Comparison of ENCODE assay signal across 8 cellular contexts in the genomic region with DNA sequence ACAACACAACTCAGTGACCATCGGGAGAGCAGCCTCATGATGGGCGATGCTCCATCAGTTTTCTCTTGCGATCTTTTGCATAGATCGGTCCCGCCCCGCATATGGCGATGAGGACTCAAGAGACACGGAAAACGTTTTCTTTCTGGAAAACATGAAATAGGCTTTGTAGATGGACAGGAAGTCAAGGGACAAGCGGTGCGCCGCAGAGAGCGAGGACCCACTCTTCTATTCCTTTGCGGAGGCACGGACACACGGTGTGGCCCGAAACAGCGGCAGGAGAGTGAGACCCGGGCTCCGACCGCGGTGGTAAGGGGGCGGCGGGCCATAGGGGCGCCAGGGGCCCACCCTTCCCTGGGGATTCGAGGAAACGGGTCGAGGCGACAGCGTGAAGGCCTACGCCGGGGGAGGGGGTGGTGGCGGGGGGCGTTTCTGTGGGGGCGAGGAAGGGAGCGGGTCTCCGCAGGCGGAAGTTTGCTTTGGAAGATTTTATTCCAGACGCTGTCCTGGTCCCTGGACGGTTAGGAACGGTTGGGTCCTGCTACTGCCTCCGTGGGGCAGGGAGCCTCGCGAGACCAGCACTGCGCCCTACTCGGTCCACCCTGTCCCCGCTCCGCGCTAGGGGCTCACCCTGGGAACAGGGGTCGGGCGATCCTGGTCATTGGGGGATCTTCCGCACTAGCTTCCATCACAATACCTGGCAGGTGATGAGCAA.
DNase-seq lines count a peak whose midpoint lies in the region; ATAC-seq lines count a peak whose summit lies in the region.

No MANE protein-coding gene starts in this region.

- DNase-seq in D341Med (ENCODE audit: low spot score) (peak; percentile 77), SHP77 (lab: John Stamatoyannopoulos, UW) (peak; percentile 76 to 80), ecto neural progenitor cell (ENCODE audit: low spot score) (peak; percentile 58), SW 1271 (lab: John Stamatoyannopoulos, UW) (no peak), activated gamma-delta T cell treated with Interleukin-2 at 50 U/mL for 16 hours (no peak)
- DNase-seq in NK-92 treated with Interleukin-12 subunit alpha and Interleukin-12 subunit beta, amount 100 ng/mL, for 24 hours (lab: John Stamatoyannopoulos, UW): no peak

- peak overlapping the region; percentile 79 to 94 for H3K4me3 ChIP-seq in muscle layer of colon (ENCODE audit: low read depth in 1 of 2, low read length in 2 of 2)

- H3K36me3 ChIP-seq in muscle layer of colon (ENCODE audit: insufficient read depth, low read length): no peaks in the 10 kb centered on the region

- H3K9me3 ChIP-seq in muscle layer of colon (ENCODE audit: low read length): no peaks in the 10 kb centered on the region

- ATAC-seq in HG02840 (IDR thresholded peaks at IDR 0.05; ENCODE audit: low FRiP score, unreplicated experiment): peak; percentile 4

- H3K4me1 ChIP-seq in muscle layer of colon (ENCODE audit: insufficient read depth, low read length): peaks cover 7% of the 10 kb centered on the region

- peak overlapping the region; percentile 82 for H3K27ac ChIP-seq in muscle layer of colon (ENCODE audit: low read depth, low read length)

- no peaks in the 10 kb centered on the region for H3K27me3 ChIP-seq in muscle layer of colon (ENCODE audit: control insufficient read depth in 1 of 2, insufficient read depth in 2 of 2, low read length in 2 of 2)

- peak overlapping the region; percentile 71 for H3K9ac ChIP-seq in muscle layer of colon (ENCODE audit: low read length)

Comparison
In these comparisons a context has a peak if more than half of its experiments do, and no peak if none do; other contexts are left out.
1. DNase-seq: peak in D341Med (single experiment), SHP77 (2 of 2) and ecto neural progenitor cell (single experiment); none in NK-92 treated with Interleukin-12 subunit alpha and Interleukin-12 subunit beta, amount 100 ng/mL, for 24 hours (single experiment), SW 1271 (0 of 2) and activated gamma-delta T cell treated with Interleukin-2 at 50 U/mL for 16 hours (single experiment).